In genomic region chr10:62917475-62918238, GRCh38 we compare ENCODE assay signal across 18 cellular contexts.
A peak's percentile ranks its signal among the peaks of the same experiment; 100 is the strongest.
DNase-seq lines count a peak whose midpoint lies in the region; ATAC-seq, FAIRE-seq and TF ChIP-seq lines count a peak whose summit lies in the region.
"Had no signal": no experiment of that assay in that cellular context is flagged by ENCODE, and none has a peak within 500 bp of the region (broad histone marks: within the 10 kb centered on the region; RNA-seq: fewer than 3 reads in every experiment).

No MANE protein-coding gene starts in this region.

- POLR2A ChIA-PET in GM12878 (lab: Charles Lee), result interaction anchor here (0.8 to 1.4 kb wide), 3 partner anchors 10 to 99 kb away, joined by 3 to 5 read pairs (median 3); no protein-coding TSS in a partner anchor

- in situ Hi-C loops in GM12878 (cut with MboI), result no loop called here

- TF ChIP-seq CTCF in GM12878 (IDR thresholded peaks at IDR 0.05 in 2 of 3, conservative IDR thresholded peaks at IDR 0.05 in 1 of 3; ENCODE audit: control insufficient read depth in 2 of 3, extremely low read depth in 1 of 3, insufficient read depth in 1 of 3, low read depth in 3 of 3, low read length in 3 of 3) (no peak), HFFc6 (IDR thresholded peaks at IDR 0.05) (no peak)

- H3K9me3 Mint-ChIP-seq in HFFc6, result no peaks in the 10 kb centered on the region
- H3K9me3 Mint-ChIP-seq: GM23338 had no signal

- H3K4me3 Mint-ChIP-seq in HFFc6, result no peak overlapping the region
- H3K4me3 Mint-ChIP-seq: GM23338 had no signal

- CTCF ChIA-PET in GM12878 (lab: Yijun Ruan, JAX), result interaction anchor here (1.0 to 1.1 kb wide), 2 partner anchors 66 to 803 kb away, joined by 3 read pairs; no protein-coding TSS in a partner anchor

- TF ChIP-seq POLR2A in GM12878 (IDR thresholded peaks at IDR 0.05; ENCODE audit: low read depth, low read length), result no peak

- peaks cover 16% of the 10 kb centered on the region for H3K4me1 Mint-ChIP-seq in HFFc6 (ENCODE audit: low read depth)

- H3K79me2 ChIP-seq in GM12878 (ENCODE audit: control insufficient read depth, insufficient read depth, low read length), result no peaks in the 10 kb centered on the region

- peaks cover 11% of the 10 kb centered on the region for H3K27me3 Mint-ChIP-seq in HFFc6 (ENCODE audit: insufficient read depth)

- intact Hi-C loops in GM12878 (cut with micrococcal nuclease; ENCODE audit: unreplicated experiment), result no loop called here

- H3K4me2 ChIP-seq in GM12878 (ENCODE audit: control insufficient read depth, insufficient read depth), result peak overlapping the region; percentile 41; the same call in 1 of the 2 replicates
- H3K4me2 ChIP-seq: GM23338 had no signal

- TF ChIP-seq RAD21 in GM12878 (IDR thresholded peaks at IDR 0.05; ENCODE audit: insufficient read depth, low read depth, low read length), result no peak

- no TSS peak for BruUV-seq in GM12878 (replicated peaks; lab: Mats Ljungman, UMichigan)

- no peaks in the 10 kb centered on the region for H3K36me3 ChIP-seq in GM12878 (ENCODE audit: control insufficient read depth in 2 of 2, insufficient read depth in 2 of 2, low read length in 1 of 2)
- H3K36me3 ChIP-seq: suprapubic skin had no signal

- peaks cover 12% of the 10 kb centered on the region for H3K4me1 ChIP-seq in GM12878 (ENCODE audit: control insufficient read depth, insufficient read depth, low read length)

- H3K9ac ChIP-seq in GM12878 (ENCODE audit: control insufficient read depth, insufficient read depth, low read length), result no peak overlapping the region

- RAD21 ChIA-PET in GM12878 (lab: Charles Lee; ENCODE audit: unreplicated experiment), result interaction anchor here (0.9 kb wide), 1 partner anchor 74 kb away, joined by 3 read pairs; no protein-coding TSS in a partner anchor

- ATAC-seq in activated CD4-positive, CD25-positive, alpha-beta regulatory T cell treated with anti-CD3 and anti-CD28 coated beads, Interleukin-2, amount 50 U/mL, for 24 hours, result peak; percentile 51 to 60
- ATAC-seq in GM19463 (IDR thresholded peaks at IDR 0.05; ENCODE audit: unreplicated experiment) (peak; percentile 54), HG03095 (IDR thresholded peaks at IDR 0.05; ENCODE audit: unreplicated experiment) (peak; percentile 56), GM12878 (peak; percentile 64)
- ATAC-seq: GM23338 had no signal

- H4K20me1 ChIP-seq in GM12878 (ENCODE audit: control insufficient read depth, insufficient read depth), result no peaks in the 10 kb centered on the region

- 11% methylated on average over 9 of the region's 9 CpGs for WGBS in GM12878 (ENCODE audit: insufficient coverage, insufficient replicate concordance, low lambda C conversion rate, missing lambda C conversion rate)

- no peaks in the 10 kb centered on the region for H3K36me3 Mint-ChIP-seq in HFFc6 (ENCODE audit: low read depth)

- 0 out of 4 replicates have a peak, but pooled peaks of 1 of the 2 experiments have one; percentile 19 for TF ChIP-seq EP300 in GM12878 (IDR thresholded peaks at IDR 0.05; ENCODE audit: borderline replicate concordance in 1 of 2, control insufficient read depth in 1 of 2, low read depth in 2 of 2, low read length in 2 of 2)

- no peaks in the 10 kb centered on the region for H3K9me3 ChIP-seq in GM12878 (replicated peaks; ENCODE audit: control insufficient read depth, insufficient read depth, low read length)
- H3K9me3 ChIP-seq: suprapubic skin had no signal

- SMC1A ChIA-PET in GM12878 (lab: Charles Lee; ENCODE audit: uncharacterized antibody, unreplicated experiment), result interaction anchor here (1.0 to 5.4 kb wide), 10 partner anchors 8 to 308 kb away, joined by 3 to 32 read pairs (median 4); no protein-coding TSS in a partner anchor

- FAIRE-seq in GM12878 (lab: Jason Lieb, UNC), result no peak
- FAIRE-seq: A204.1, RCC 7860 had no signal

- no peak overlapping the region; the same call in 1 of the 2 replicates for H2AFZ ChIP-seq in GM12878 (ENCODE audit: control insufficient read depth, low read depth, low read length)
- H2AFZ ChIP-seq: GM23338 had no signal

- H3K4me3 ChIP-seq in GM12878, result no peak overlapping the region
- H3K4me3 ChIP-seq: GM23338, suprapubic skin had no signal

- no peak overlapping the region for H3K27ac Mint-ChIP-seq in HFFc6
- H3K27ac Mint-ChIP-seq: GM23338 had no signal

- no peaks in the 10 kb centered on the region for H3K27me3 ChIP-seq in GM12878 (replicated peaks in 1 of 2; ENCODE audit: control insufficient read depth in 2 of 2, insufficient read depth in 2 of 2, low read length in 1 of 2)
- H3K27me3 ChIP-seq: suprapubic skin had no signal

- H3K27ac ChIP-seq in GM12878 (ENCODE audit: control insufficient read depth, insufficient read depth), result no peak overlapping the region

- DNase-seq in activated CD4-positive, CD25-positive, alpha-beta regulatory T cell (lab: John Stamatoyannopoulos, UW), result no peak
- DNase-seq in GM12878 (ENCODE audit: low read depth, low spot score) (no peak), HFFc6 (no peak), NCI-H1417 treated with DMSO at 0.1 percent for 48 hours (lab: John Stamatoyannopoulos, UW) (no peak), NCI-H2081 treated with DMSO at 0.1 percent for 48 hours (lab: John Stamatoyannopoulos, UW) (no peak)
- DNase-seq: COR-L47, GDM1, head of caudate nucleus, IMR-90, NCI-H1105 treated with DMSO at 0.1 percent for 48 hours, NCI-H226 had no signal

TF ChIP-seq in GM12878, 131 proteins besides CTCF, POLR2A, EP300 and RAD21:
- peak; percentile 21; the same call in 1 of the 2 replicates for TF ChIP-seq RUNX3 (IDR thresholded peaks at IDR 0.05; ENCODE audit: low read length)
- TF ChIP-seq SPI1 (IDR thresholded peaks at IDR 0.05; ENCODE audit: borderline replicate concordance, insufficient read depth, low read depth, low read length), result peak; percentile 27; the same call in 1 of the 2 replicates
- no peak for TF ChIP-seq POLR2AphosphoS2 (IDR thresholded peaks at IDR 0.05; ENCODE audit: low read depth, low read length)
- TF ChIP-seq MEF2A (IDR thresholded peaks at IDR 0.05; ENCODE audit: insufficient read depth, low read depth, low read length), result 0 out of 2 replicates have a peak, but pooled peaks have one; percentile 56
- TF ChIP-seq TCF3 (IDR thresholded peaks at IDR 0.05; ENCODE audit: borderline replicate concordance, insufficient read depth, low read depth, low read length), result no peak
- peak; percentile 37; a peak in 2 of 4 replicates for TF ChIP-seq IKZF2 (IDR thresholded peaks at IDR 0.05)
TF ChIP-seq in GM12878: peak in this region for 4.
